In the genomic region with DNA sequence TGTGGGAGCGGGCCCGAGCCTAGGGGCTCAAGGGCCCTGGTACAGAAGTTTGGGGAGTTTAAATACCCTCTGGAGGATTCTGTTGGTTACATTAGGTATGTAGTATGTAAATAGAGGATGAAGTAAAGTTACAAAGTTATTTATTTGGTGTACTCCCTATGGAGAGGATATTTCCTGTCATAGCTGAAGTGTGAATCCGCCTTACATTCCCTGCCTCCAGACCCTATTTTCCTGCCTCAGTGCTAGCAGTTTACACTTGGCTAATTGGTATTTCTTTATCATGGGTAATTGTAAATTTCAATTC, we compare ENCODE assay signal across 1 cellular context.
TF ChIP-seq lines count a peak whose summit lies in the region.

No MANE protein-coding gene starts in this region.

TF ChIP-seq in SK-N-SH, 30 proteins besides CTCF, POLR2A, EP300 and RAD21 (continued from another document):
- TF ChIP-seq SIN3A (IDR thresholded peaks at IDR 0.05; ENCODE audit: borderline replicate concordance, low read depth, low read length): no peak
